Comparison of ENCODE assay signal across 6 cellular contexts in the genomic region with DNA sequence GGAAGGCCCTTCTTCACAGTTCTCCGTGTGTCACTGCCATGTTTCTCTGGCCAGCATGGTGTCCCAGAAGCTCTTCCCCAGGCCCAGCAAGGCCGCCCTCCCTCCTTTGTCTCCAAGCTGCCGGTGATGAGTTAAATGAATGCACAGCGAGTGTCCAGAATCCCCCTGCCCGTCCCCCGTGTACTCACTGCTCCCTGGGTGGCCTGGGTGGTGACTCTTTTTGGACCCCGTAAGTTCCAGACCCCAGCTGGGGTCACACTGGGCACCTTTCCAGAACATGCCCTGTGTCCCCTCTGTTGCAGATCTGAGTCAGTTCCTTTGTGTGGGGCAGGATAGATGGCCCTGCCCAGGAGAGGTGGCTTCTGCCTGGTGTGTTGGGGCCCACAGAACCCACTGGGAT.
"Had no signal": no experiment of that assay in that cellular context is flagged by ENCODE, and none has a peak within 500 bp of the region (broad histone marks: within the 10 kb centered on the region; RNA-seq: fewer than 3 reads in every experiment).

No MANE protein-coding gene starts in this region.

- ATAC-seq: GM23338, HepG2 had no signal

- H3K4me3 Mint-ChIP-seq: GM23338, H9, IgD-negative memory B cell had no signal

- H2AFZ ChIP-seq: GM23338 had no signal

- H3K4me2 ChIP-seq: GM23338 had no signal

- H3K36me3 Mint-ChIP-seq: IgD-negative memory B cell had no signal

- H3K27ac Mint-ChIP-seq: GM23338, H9 had no signal

- DNase-seq: H9, HCEC 1CT had no signal

- H3K27ac ChIP-seq: HL-60 had no signal

- H3K4me3 ChIP-seq: GM23338 had no signal
